30 cellular contexts compared by ENCODE assay signal in the genomic region with DNA sequence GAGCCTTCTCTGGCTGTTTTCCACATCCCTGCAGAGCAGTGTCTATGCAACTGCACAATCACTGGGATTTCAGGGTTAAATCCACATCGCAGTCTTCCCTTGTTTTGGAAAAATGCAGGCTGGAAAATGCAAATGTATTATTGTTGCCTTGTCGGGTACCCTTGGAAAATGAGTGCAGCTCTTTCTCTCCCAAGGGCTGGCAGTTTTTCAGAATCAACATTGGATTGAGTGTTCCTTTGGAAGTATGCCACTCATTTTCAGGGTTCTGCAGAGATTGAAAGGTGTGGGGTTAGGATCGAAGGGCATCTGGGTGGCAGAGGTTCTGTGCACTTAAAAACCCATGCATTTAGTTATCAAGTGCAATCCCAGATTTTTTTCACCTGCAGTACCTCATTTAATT. TPM values are rescaled to one million over a fixed set of nuclear protein-coding genes. Genes with fewer than 3 reads are reported as not detected.
DNase-seq lines count a peak whose midpoint lies in the region; ATAC-seq and TF ChIP-seq lines count a peak whose summit lies in the region.
"Had no signal": no experiment of that assay in that cellular context is flagged by ENCODE, and none has a peak within 500 bp of the region (broad histone marks: within the 10 kb centered on the region; RNA-seq: fewer than 3 reads in every experiment).

No MANE protein-coding gene starts in this region.

- no peaks in the 10 kb centered on the region for H3K36me3 ChIP-seq in GM23338 (ENCODE audit: insufficient read depth)
- H3K36me3 ChIP-seq: BE2C, left ventricle myocardium inferior, Peyer's patch had no signal

- POLR2A ChIA-PET in activated CD8-positive, alpha-beta T cell treated with anti-CD3 and anti-CD28 coated beads for 36 hours (lab: Charles Lee): no interaction called here

- H3K4me3 ChIP-seq in GM23338: no peak overlapping the region; the same call in 1 of the 2 replicates
- H3K4me3 ChIP-seq: left ventricle myocardium inferior, Peyer's patch, tibial nerve had no signal

- ATAC-seq in GM23338: no peak
- ATAC-seq in activated CD8-positive, alpha-beta T cell treated with anti-CD3 and anti-CD28 coated beads for 36 hours: no peak

- H4K20me1 ChIP-seq in GM23338 (replicated peaks; ENCODE audit: insufficient read depth): peaks cover 20% of the 10 kb centered on the region

- H3K9me3 Mint-ChIP-seq in GM23338: peaks cover 7% of the 10 kb centered on the region; the same call in 1 of the 3 replicates
- H3K9me3 Mint-ChIP-seq in brain: peaks cover 0 to 10% (median 0%) of the 10 kb centered on the region in 5 experiments
- no peaks in the 10 kb centered on the region for H3K9me3 Mint-ChIP-seq in activated CD8-positive, alpha-beta T cell treated with anti-CD3 and anti-CD28 coated beads for 36 hours
- H3K9me3 Mint-ChIP-seq: activated CD4-positive, alpha-beta memory T cell treated with anti-CD3 and anti-CD28 coated beads for 36 hours; activated naive CD4-positive, alpha-beta T cell treated with anti-CD3 and anti-CD28 coated beads, Interleukin-2, amount 10 ng/mL, durations not matched to agents 7 days and 5 days; activated T-helper 1 cell treated with anti-CD3 and anti-CD28 coated beads, Interleukin-12 subunit alpha, Interleukin-12 subunit beta, Interleukin-2, Interleukin-4 antibody, amounts not matched to agents 30 ng/mL and 10 ng/mL and 1 ng/mL, durations not matched to agents 14 hours and 24 hours and 36 hours; CD8-positive, alpha-beta memory T cell; T-helper 2 cell treated with Interferon-gamma antibody and Interleukin-4, amounts not matched to agents 5 μg/mL and 100 μg/mL, for 36 hours had no signal

- peaks cover 66% of the 10 kb centered on the region for H3K79me2 ChIP-seq in GM23338 (replicated peaks; ENCODE audit: insufficient read depth)

- H3F3A ChIP-seq in GM23338 (replicated peaks; ENCODE audit: low read depth): peaks cover 8% of the 10 kb centered on the region; the same call in 1 of the 2 replicates

- H3K27me3 ChIP-seq in GM23338 (ENCODE audit: insufficient read depth): peaks cover 8% of the 10 kb centered on the region; the same call in 1 of the 2 replicates
- H3K27me3 ChIP-seq: BE2C, Peyer's patch had no signal

- H3K27me3 Mint-ChIP-seq in GM23338 (ENCODE audit: insufficient read depth, low read depth, poor library complexity): peaks cover 10% of the 10 kb centered on the region
- H3K27me3 Mint-ChIP-seq in brain: peaks cover 15% of the 10 kb centered on the region
- peaks cover 63% of the 10 kb centered on the region for H3K27me3 Mint-ChIP-seq in activated CD8-positive, alpha-beta T cell treated with anti-CD3 and anti-CD28 coated beads for 36 hours

- H3K4me1 Mint-ChIP-seq in GM23338 (peaks cover 57% of the 10 kb centered on the region), brain (peaks cover 41% of the 10 kb centered on the region)
- H3K4me1 Mint-ChIP-seq in activated CD8-positive, alpha-beta T cell treated with anti-CD3 and anti-CD28 coated beads for 36 hours (ENCODE audit: low read depth): no peaks in the 10 kb centered on the region

- H3K9me2 ChIP-seq in GM23338 (ENCODE audit: insufficient read depth): peaks cover 7% of the 10 kb centered on the region

- intact Hi-C loops in activated CD8-positive, alpha-beta T cell treated with anti-CD3 and anti-CD28 coated beads for 36 hours (cut with micrococcal nuclease): no loop called here

- no peak overlapping the region for H3K27ac ChIP-seq in GM23338 (ENCODE audit: low read depth)
- H3K27ac ChIP-seq: KMS-11, left ventricle myocardium inferior, Peyer's patch, tibial nerve had no signal

- DNase-seq in GM23338 (ENCODE audit: low spot score) (no peak), NCI-H1092 treated with DMSO at 0.1 percent for 48 hours (lab: John Stamatoyannopoulos, UW) (peak; percentile 91), medulla oblongata (ENCODE audit: extremely low spot score) (peak; percentile 28), kidney tubule cell (ENCODE audit: low spot score) (no peak), NCI-H146 (lab: John Stamatoyannopoulos, UW) (no peak)
- DNase-seq in activated CD8-positive, alpha-beta T cell treated with anti-CD3 and anti-CD28 coated beads for 36 hours: no peak
- DNase-seq: ACHN; activated CD4-positive, alpha-beta memory T cell treated with anti-CD3 and anti-CD28 coated beads for 36 hours; activated CD4-positive, alpha-beta T cell treated with anti-CD3 and anti-CD28 coated beads for 1 hour; activated CD8-positive, alpha-beta memory T cell treated with anti-CD3 and anti-CD28 coated beads, Interleukin-2, amount 50 U/mL, for 4 hours; activated naive CD4-positive, alpha-beta T cell treated with anti-CD3 and anti-CD28 coated beads, Interleukin-2, amount 10 ng/mL, durations not matched to agents 7 days and 5 days; amniotic stem cell; BE2C; CD8-positive, alpha-beta memory T cell; DMS153; effector CD8-positive, alpha-beta T cell; erythroblast; HCEC 1CT; left ventricle myocardium inferior; NCI-H2171; NCI-H510A treated with DMSO at 0.1 percent for 48 hours; Peyer's patch; SHP77; stimulated activated CD4-positive, alpha-beta T cell treated with anti-CD3 and anti-CD28 coated beads, Interleukin-4, amount 100 ng/mL, for 24 hours had no signal

- H3K4me3 Mint-ChIP-seq in GM23338 (peak overlapping the region; percentile 76), brain (peak overlapping the region; percentile 73 to 92 (median 87))
- H3K4me3 Mint-ChIP-seq in activated CD8-positive, alpha-beta T cell treated with anti-CD3 and anti-CD28 coated beads for 36 hours: no peak overlapping the region
- H3K4me3 Mint-ChIP-seq: activated CD4-positive, alpha-beta memory T cell treated with anti-CD3 and anti-CD28 coated beads for 36 hours; activated naive CD4-positive, alpha-beta T cell treated with anti-CD3 and anti-CD28 coated beads, Interleukin-2, amount 10 ng/mL, durations not matched to agents 7 days and 5 days; activated T-helper 1 cell treated with anti-CD3 and anti-CD28 coated beads, Interleukin-12 subunit alpha, Interleukin-12 subunit beta, Interleukin-2, Interleukin-4 antibody, amounts not matched to agents 30 ng/mL and 10 ng/mL and 1 ng/mL, durations not matched to agents 14 hours and 24 hours and 36 hours; CD8-positive, alpha-beta memory T cell; T-helper 2 cell treated with Interferon-gamma antibody and Interleukin-4, amounts not matched to agents 5 μg/mL and 100 μg/mL, for 36 hours had no signal

- H3K27ac Mint-ChIP-seq in GM23338 (no peak overlapping the region), brain (peak overlapping the region in 4 of 5 experiments; percentile 29 to 86 (median 76))
- no peak overlapping the region for H3K27ac Mint-ChIP-seq in activated CD8-positive, alpha-beta T cell treated with anti-CD3 and anti-CD28 coated beads for 36 hours
- H3K27ac Mint-ChIP-seq: activated CD4-positive, alpha-beta memory T cell treated with anti-CD3 and anti-CD28 coated beads for 36 hours; activated naive CD4-positive, alpha-beta T cell treated with anti-CD3 and anti-CD28 coated beads, Interleukin-2, amount 10 ng/mL, durations not matched to agents 7 days and 5 days; activated T-helper 1 cell treated with anti-CD3 and anti-CD28 coated beads, Interleukin-12 subunit alpha, Interleukin-12 subunit beta, Interleukin-2, Interleukin-4 antibody, amounts not matched to agents 30 ng/mL and 10 ng/mL and 1 ng/mL, durations not matched to agents 14 hours and 24 hours and 36 hours; CD8-positive, alpha-beta memory T cell; T-helper 2 cell treated with Interferon-gamma antibody and Interleukin-4, amounts not matched to agents 5 μg/mL and 100 μg/mL, for 36 hours had no signal

- H3K36me3 Mint-ChIP-seq in GM23338 (ENCODE audit: low read depth) (peaks cover 30% of the 10 kb centered on the region), brain (peaks cover 35% of the 10 kb centered on the region)
- no peaks in the 10 kb centered on the region for H3K36me3 Mint-ChIP-seq in activated CD8-positive, alpha-beta T cell treated with anti-CD3 and anti-CD28 coated beads for 36 hours (ENCODE audit: low read depth)
- H3K36me3 Mint-ChIP-seq: activated CD4-positive, alpha-beta memory T cell treated with anti-CD3 and anti-CD28 coated beads for 36 hours; activated naive CD4-positive, alpha-beta T cell treated with anti-CD3 and anti-CD28 coated beads, Interleukin-2, amount 10 ng/mL, durations not matched to agents 7 days and 5 days; CD8-positive, alpha-beta memory T cell had no signal

- peak overlapping the region; percentile 82; the same call in 1 of the 2 replicates for H3K4me2 ChIP-seq in GM23338
- H3K4me2 ChIP-seq: KMS-11 had no signal

- no peak for TF ChIP-seq CTCF in GM23338 (conservative IDR thresholded peaks at IDR 0.05; ENCODE audit: low read depth in 2 of 2)
- no peak for TF ChIP-seq CTCF in brain (conservative IDR thresholded peaks at IDR 0.05)
- no peak for TF ChIP-seq CTCF in activated CD8-positive, alpha-beta T cell treated with anti-CD3 and anti-CD28 coated beads for 36 hours (IDR thresholded peaks at IDR 0.05)

- peaks cover 36% of the 10 kb centered on the region for H3K4me1 ChIP-seq in GM23338 (ENCODE audit: insufficient read depth)

- CTCF ChIA-PET in activated CD8-positive, alpha-beta T cell treated with anti-CD3 and anti-CD28 coated beads for 36 hours (lab: Charles Lee): no interaction called here

- H2AFZ ChIP-seq in GM23338: no peak overlapping the region

TF ChIP-seq in GM23338, 12 proteins besides CTCF, POLR2A, EP300 and RAD21 (continues in another document):
- no peak for TF ChIP-seq POLR2AphosphoS5 (IDR thresholded peaks at IDR 0.05; ENCODE audit: low read depth)
- TF ChIP-seq, protein P1, sequence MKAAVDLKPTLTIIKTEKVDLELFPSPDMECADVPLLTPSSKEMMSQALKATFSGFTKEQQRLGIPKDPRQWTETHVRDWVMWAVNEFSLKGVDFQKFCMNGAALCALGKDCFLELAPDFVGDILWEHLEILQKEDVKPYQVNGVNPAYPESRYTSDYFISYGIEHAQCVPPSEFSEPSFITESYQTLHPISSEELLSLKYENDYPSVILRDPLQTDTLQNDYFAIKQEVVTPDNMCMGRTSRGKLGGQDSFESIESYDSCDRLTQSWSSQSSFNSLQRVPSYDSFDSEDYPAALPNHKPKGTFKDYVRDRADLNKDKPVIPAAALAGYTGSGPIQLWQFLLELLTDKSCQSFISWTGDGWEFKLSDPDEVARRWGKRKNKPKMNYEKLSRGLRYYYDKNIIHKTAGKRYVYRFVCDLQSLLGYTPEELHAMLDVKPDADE (IDR thresholded peaks at IDR 0.05): no peak
- TF ChIP-seq STAT1 (IDR thresholded peaks at IDR 0.05; ENCODE audit: unreplicated experiment): no peak
- TF ChIP-seq ZNF331 (CRISPR knock-in tag; IDR thresholded peaks at IDR 0.05; ENCODE audit: low read depth): no peak

RNA-seq across cellular contexts. Expression of gene NOS1AP, which starts 3.3 kb away (rescaled TPM):
- total RNA-seq in GM23338 (2014; rRNA removed; shearing (Covaris generic)): 3.5 and 5.8 TPM in 2 replicates
- 5.8 and 6.6 TPM in 2 replicates for polyA plus RNA-seq in GM23338 (2016; fragmentation: Nextera tagmentation; extraction: Ambion mirVana)
- polyA plus RNA-seq in brain (ENCODE audit: insufficient read depth, low read depth, low replicate concordance): 4.9 TPM
- total RNA-seq in activated CD8-positive, alpha-beta T cell treated with anti-CD3 and anti-CD28 coated beads for 36 hours: under 1 TPM; 0.18 TPM
- total RNA-seq: osteoblast had no signal
- polyA plus RNA-seq: CD8-positive, alpha-beta memory T cell had no signal

RNA-seq across cellular contexts. Expression of gene OLFML2B, which starts 49.1 kb away (rescaled TPM):
- 3.7 and 4.3 TPM in 2 replicates for total RNA-seq in GM23338 (2014; rRNA removed; shearing (Covaris generic))
- polyA plus RNA-seq in GM23338 (2016; fragmentation: Nextera tagmentation; extraction: Ambion mirVana) (2.0 and 2.9 TPM in 2 replicates), brain (ENCODE audit: insufficient read depth, low read depth, low replicate concordance) (3.4 TPM)
- not detected for total RNA-seq in activated CD8-positive, alpha-beta T cell treated with anti-CD3 and anti-CD28 coated beads for 36 hours
- total RNA-seq: activated CD4-positive, alpha-beta memory T cell treated with anti-CD3 and anti-CD28 coated beads for 36 hours; activated T-helper 1 cell treated with anti-CD3 and anti-CD28 coated beads, Interleukin-12 subunit alpha, Interleukin-12 subunit beta, Interleukin-2, Interleukin-4 antibody, amounts not matched to agents 30 ng/mL and 10 ng/mL and 1 ng/mL, durations not matched to agents 14 hours and 24 hours and 36 hours had no signal
- polyA plus RNA-seq: CD8-positive, alpha-beta memory T cell had no signal

Comparison
In these comparisons a context has a peak if more than half of its experiments do, and no peak if none do; other contexts are left out.
1. DNase-seq: peak in NCI-H1092 treated with DMSO at 0.1 percent for 48 hours (single experiment) and medulla oblongata (single experiment); none in GM23338 (single experiment), kidney tubule cell (single experiment), activated CD8-positive, alpha-beta T cell treated with anti-CD3 and anti-CD28 coated beads for 36 hours (single experiment) and NCI-H146 (single experiment).
2. H3K27ac Mint-ChIP-seq: peak in brain (4 of 5); none in GM23338 (single experiment) and activated CD8-positive, alpha-beta T cell treated with anti-CD3 and anti-CD28 coated beads for 36 hours (single experiment).